Comparison of ENCODE assay signal across 1 cellular context in the genomic region with DNA sequence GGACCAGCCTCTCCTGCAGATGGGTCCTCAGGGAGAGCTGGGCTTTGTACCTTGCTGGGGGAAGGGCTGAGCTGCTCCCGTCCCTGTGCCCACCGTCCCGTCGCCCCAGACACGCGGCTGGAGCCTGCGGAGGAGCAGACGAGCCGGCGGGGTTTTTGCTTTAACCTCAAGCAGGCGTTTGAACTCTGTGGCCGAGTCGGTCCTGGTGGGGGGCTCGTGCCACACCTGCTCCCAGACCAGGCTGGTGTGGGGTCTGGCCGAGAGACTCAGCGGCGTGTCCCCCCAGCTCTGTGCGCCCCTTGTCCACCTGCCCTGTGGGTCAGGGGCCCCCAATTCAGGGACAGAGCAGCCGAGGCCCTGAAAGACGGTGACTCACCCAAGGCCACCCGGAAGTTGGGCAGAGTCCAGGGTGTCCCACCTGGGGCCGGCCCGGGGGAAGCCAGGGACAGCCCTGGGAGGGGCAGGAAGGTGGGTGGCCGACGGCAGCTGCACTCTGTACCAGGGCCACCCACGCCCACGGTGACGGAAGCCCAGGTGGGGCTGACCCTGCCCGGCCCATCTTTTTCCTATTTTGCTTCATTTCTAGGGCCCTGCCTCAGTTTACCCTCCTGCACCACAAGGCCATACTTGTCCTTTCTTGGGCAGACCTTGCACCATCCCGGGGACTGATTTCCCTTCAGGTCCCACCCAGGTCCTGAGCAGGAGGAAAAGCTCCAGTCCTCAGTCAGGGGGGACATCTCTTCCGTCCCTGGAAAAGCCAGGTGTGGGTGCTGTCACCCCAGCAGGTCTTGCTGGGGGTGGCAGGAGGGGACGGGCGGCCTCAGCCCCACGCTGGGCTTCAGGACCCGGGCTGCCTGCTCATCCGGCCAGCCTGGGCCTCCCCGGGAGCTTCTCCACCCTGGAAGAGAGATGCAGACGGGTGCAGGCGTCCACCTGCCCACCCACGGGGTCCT.
A peak's percentile ranks its signal among the peaks of the same experiment; 100 is the strongest.
TF ChIP-seq lines count a peak whose summit lies in the region.

No MANE protein-coding gene starts in this region.

TF ChIP-seq in HepG2, 621 proteins besides CTCF, POLR2A, EP300 and RAD21 (continued from another document and continues in another):
- TF ChIP-seq, protein P1, sequence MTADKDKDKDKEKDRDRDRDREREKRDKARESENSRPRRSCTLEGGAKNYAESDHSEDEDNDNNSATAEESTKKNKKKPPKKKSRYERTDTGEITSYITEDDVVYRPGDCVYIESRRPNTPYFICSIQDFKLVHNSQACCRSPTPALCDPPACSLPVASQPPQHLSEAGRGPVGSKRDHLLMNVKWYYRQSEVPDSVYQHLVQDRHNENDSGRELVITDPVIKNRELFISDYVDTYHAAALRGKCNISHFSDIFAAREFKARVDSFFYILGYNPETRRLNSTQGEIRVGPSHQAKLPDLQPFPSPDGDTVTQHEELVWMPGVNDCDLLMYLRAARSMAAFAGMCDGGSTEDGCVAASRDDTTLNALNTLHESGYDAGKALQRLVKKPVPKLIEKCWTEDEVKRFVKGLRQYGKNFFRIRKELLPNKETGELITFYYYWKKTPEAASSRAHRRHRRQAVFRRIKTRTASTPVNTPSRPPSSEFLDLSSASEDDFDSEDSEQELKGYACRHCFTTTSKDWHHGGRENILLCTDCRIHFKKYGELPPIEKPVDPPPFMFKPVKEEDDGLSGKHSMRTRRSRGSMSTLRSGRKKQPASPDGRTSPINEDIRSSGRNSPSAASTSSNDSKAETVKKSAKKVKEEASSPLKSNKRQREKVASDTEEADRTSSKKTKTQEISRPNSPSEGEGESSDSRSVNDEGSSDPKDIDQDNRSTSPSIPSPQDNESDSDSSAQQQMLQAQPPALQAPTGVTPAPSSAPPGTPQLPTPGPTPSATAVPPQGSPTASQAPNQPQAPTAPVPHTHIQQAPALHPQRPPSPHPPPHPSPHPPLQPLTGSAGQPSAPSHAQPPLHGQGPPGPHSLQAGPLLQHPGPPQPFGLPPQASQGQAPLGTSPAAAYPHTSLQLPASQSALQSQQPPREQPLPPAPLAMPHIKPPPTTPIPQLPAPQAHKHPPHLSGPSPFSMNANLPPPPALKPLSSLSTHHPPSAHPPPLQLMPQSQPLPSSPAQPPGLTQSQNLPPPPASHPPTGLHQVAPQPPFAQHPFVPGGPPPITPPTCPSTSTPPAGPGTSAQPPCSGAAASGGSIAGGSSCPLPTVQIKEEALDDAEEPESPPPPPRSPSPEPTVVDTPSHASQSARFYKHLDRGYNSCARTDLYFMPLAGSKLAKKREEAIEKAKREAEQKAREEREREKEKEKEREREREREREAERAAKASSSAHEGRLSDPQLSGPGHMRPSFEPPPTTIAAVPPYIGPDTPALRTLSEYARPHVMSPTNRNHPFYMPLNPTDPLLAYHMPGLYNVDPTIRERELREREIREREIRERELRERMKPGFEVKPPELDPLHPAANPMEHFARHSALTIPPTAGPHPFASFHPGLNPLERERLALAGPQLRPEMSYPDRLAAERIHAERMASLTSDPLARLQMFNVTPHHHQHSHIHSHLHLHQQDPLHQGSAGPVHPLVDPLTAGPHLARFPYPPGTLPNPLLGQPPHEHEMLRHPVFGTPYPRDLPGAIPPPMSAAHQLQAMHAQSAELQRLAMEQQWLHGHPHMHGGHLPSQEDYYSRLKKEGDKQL (CRISPR knock-in tag; IDR thresholded peaks at IDR 0.05; ENCODE audit: low read depth) = peak; percentile 65
- TF ChIP-seq RFX3 (CRISPR knock-in tag; IDR thresholded peaks at IDR 0.05) (no peak), ZBTB7B (CRISPR knock-in tag; IDR thresholded peaks at IDR 0.05) (peak; percentile 100), CAMTA2 (CRISPR knock-in tag; IDR thresholded peaks at IDR 0.05; ENCODE audit: borderline replicate concordance) (0 out of 2 replicates have a peak, but pooled peaks have one; percentile 20), ZC3H4 (CRISPR knock-in tag; IDR thresholded peaks at IDR 0.05; ENCODE audit: borderline replicate concordance) (no peak), ZNF263 (CRISPR knock-in tag; IDR thresholded peaks at IDR 0.05) (peak; percentile 63), IRF2 (CRISPR knock-in tag; IDR thresholded peaks at IDR 0.05) (peak; percentile 86), NR2F6 (IDR thresholded peaks at IDR 0.05) (peak; percentile 83), NR2F6 (CRISPR knock-in tag; IDR thresholded peaks at IDR 0.05) (peak; percentile 92), ZMAT3 (CRISPR knock-in tag; conservative IDR thresholded peaks at IDR 0.05) (peak; percentile 85; the same call in 1 of the 2 replicates), REPIN1 (CRISPR knock-in tag; IDR thresholded peaks at IDR 0.05; ENCODE audit: borderline replicate concordance, low read depth) (peak; percentile 73), ZNF501 (CRISPR knock-in tag; IDR thresholded peaks at IDR 0.05) (peak; percentile 86), KDM5B (CRISPR knock-in tag; IDR thresholded peaks at IDR 0.05; ENCODE audit: borderline replicate concordance) (peak; percentile 60; the same call in 1 of the 2 replicates), SNAI1 (CRISPR knock-in tag; IDR thresholded peaks at IDR 0.05; ENCODE audit: borderline replicate concordance) (0 out of 2 replicates have a peak, but pooled peaks have one; percentile 74), POLR2AphosphoS5 (IDR thresholded peaks at IDR 0.05; ENCODE audit: low read depth, low read length) (peak; percentile 56), ZNF383 (CRISPR knock-in tag; IDR thresholded peaks at IDR 0.05; ENCODE audit: borderline replicate concordance) (0 out of 2 replicates have a peak, but pooled peaks have one; percentile 21), RBM39 (IDR thresholded peaks at IDR 0.05; ENCODE audit: low read depth, low read length, poor library complexity, severe bottlenecking) (peak; percentile 48), ZZZ3 (CRISPR knock-in tag; IDR thresholded peaks at IDR 0.05; ENCODE audit: borderline replicate concordance) (peak; percentile 68; the same call in 1 of the 2 replicates), ZNF33B (CRISPR knock-in tag; IDR thresholded peaks at IDR 0.05) (no peak), KLF6 (CRISPR knock-in tag; IDR thresholded peaks at IDR 0.05) (peak; percentile 76; the same call in 1 of the 2 replicates), CBFB (CRISPR knock-in tag; IDR thresholded peaks at IDR 0.05) (peak; percentile 45; the same call in 1 of the 2 replicates), NR2F1 (CRISPR knock-in tag; IDR thresholded peaks at IDR 0.05) (peak; percentile 59 to 76), ZNF768 (CRISPR knock-in tag; IDR thresholded peaks at IDR 0.05) (no peak; the same call in 1 of the 2 replicates), SMYD3 (CRISPR knock-in tag; IDR thresholded peaks at IDR 0.05) (0 out of 2 replicates have a peak, but pooled peaks have one; percentile 46)
- TF ChIP-seq, protein P2, sequence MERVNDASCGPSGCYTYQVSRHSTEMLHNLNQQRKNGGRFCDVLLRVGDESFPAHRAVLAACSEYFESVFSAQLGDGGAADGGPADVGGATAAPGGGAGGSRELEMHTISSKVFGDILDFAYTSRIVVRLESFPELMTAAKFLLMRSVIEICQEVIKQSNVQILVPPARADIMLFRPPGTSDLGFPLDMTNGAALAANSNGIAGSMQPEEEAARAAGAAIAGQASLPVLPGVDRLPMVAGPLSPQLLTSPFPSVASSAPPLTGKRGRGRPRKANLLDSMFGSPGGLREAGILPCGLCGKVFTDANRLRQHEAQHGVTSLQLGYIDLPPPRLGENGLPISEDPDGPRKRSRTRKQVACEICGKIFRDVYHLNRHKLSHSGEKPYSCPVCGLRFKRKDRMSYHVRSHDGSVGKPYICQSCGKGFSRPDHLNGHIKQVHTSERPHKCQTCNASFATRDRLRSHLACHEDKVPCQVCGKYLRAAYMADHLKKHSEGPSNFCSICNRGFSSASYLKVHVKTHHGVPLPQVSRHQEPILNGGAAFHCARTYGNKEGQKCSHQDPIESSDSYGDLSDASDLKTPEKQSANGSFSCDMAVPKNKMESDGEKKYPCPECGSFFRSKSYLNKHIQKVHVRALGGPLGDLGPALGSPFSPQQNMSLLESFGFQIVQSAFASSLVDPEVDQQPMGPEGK (CRISPR knock-in tag; IDR thresholded peaks at IDR 0.05) = peak; percentile 98
- TF ChIP-seq, protein P3, sequence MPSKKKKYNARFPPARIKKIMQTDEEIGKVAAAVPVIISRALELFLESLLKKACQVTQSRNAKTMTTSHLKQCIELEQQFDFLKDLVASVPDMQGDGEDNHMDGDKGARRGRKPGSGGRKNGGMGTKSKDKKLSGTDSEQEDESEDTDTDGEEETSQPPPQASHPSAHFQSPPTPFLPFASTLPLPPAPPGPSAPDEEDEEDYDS (CRISPR knock-in tag; IDR thresholded peaks at IDR 0.05) = peak; percentile 72; the same call in 1 of the 2 replicates
- TF ChIP-seq, protein P4, sequence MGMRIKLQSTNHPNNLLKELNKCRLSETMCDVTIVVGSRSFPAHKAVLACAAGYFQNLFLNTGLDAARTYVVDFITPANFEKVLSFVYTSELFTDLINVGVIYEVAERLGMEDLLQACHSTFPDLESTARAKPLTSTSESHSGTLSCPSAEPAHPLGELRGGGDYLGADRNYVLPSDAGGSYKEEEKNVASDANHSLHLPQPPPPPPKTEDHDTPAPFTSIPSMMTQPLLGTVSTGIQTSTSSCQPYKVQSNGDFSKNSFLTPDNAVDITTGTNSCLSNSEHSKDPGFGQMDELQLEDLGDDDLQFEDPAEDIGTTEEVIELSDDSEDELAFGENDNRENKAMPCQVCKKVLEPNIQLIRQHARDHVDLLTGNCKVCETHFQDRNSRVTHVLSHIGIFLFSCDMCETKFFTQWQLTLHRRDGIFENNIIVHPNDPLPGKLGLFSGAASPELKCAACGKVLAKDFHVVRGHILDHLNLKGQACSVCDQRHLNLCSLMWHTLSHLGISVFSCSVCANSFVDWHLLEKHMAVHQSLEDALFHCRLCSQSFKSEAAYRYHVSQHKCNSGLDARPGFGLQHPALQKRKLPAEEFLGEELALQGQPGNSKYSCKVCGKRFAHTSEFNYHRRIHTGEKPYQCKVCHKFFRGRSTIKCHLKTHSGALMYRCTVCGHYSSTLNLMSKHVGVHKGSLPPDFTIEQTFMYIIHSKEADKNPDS (CRISPR knock-in tag; IDR thresholded peaks at IDR 0.05) = peak; percentile 36; the same call in 1 of the 2 replicates
- TF ChIP-seq, protein P5, sequence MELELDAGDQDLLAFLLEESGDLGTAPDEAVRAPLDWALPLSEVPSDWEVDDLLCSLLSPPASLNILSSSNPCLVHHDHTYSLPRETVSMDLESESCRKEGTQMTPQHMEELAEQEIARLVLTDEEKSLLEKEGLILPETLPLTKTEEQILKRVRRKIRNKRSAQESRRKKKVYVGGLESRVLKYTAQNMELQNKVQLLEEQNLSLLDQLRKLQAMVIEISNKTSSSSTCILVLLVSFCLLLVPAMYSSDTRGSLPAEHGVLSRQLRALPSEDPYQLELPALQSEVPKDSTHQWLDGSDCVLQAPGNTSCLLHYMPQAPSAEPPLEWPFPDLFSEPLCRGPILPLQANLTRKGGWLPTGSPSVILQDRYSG (CRISPR knock-in tag; IDR thresholded peaks at IDR 0.05) = 0 out of 2 replicates have a peak, but pooled peaks have one; percentile 41
- TF ChIP-seq, protein P6, sequence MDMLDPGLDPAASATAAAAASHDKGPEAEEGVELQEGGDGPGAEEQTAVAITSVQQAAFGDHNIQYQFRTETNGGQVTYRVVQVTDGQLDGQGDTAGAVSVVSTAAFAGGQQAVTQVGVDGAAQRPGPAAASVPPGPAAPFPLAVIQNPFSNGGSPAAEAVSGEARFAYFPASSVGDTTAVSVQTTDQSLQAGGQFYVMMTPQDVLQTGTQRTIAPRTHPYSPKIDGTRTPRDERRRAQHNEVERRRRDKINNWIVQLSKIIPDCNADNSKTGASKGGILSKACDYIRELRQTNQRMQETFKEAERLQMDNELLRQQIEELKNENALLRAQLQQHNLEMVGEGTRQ (IDR thresholded peaks at IDR 0.05; ENCODE audit: low read depth, low read length) = no peak
- TF ChIP-seq, protein P6 (CRISPR knock-in tag; IDR thresholded peaks at IDR 0.05; ENCODE audit: borderline replicate concordance) = no peak
- TF ChIP-seq, protein P7, sequence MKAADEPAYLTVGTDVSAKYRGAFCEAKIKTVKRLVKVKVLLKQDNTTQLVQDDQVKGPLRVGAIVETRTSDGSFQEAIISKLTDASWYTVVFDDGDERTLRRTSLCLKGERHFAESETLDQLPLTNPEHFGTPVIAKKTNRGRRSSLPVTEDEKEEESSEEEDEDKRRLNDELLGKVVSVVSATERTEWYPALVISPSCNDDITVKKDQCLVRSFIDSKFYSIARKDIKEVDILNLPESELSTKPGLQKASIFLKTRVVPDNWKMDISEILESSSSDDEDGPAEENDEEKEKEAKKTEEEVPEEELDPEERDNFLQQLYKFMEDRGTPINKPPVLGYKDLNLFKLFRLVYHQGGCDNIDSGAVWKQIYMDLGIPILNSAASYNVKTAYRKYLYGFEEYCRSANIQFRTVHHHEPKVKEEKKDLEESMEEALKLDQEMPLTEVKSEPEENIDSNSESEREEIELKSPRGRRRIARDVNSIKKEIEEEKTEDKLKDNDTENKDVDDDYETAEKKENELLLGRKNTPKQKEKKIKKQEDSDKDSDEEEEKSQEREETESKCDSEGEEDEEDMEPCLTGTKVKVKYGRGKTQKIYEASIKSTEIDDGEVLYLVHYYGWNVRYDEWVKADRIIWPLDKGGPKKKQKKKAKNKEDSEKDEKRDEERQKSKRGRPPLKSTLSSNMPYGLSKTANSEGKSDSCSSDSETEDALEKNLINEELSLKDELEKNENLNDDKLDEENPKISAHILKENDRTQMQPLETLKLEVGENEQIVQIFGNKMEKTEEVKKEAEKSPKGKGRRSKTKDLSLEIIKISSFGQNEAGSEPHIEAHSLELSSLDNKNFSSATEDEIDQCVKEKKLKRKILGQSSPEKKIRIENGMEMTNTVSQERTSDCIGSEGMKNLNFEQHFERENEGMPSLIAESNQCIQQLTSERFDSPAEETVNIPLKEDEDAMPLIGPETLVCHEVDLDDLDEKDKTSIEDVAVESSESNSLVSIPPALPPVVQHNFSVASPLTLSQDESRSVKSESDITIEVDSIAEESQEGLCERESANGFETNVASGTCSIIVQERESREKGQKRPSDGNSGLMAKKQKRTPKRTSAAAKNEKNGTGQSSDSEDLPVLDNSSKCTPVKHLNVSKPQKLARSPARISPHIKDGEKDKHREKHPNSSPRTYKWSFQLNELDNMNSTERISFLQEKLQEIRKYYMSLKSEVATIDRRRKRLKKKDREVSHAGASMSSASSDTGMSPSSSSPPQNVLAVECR (CRISPR knock-in tag; IDR thresholded peaks at IDR 0.05; ENCODE audit: borderline replicate concordance) = peak; percentile 80; the same call in 1 of the 2 replicates
- TF ChIP-seq, protein P8, sequence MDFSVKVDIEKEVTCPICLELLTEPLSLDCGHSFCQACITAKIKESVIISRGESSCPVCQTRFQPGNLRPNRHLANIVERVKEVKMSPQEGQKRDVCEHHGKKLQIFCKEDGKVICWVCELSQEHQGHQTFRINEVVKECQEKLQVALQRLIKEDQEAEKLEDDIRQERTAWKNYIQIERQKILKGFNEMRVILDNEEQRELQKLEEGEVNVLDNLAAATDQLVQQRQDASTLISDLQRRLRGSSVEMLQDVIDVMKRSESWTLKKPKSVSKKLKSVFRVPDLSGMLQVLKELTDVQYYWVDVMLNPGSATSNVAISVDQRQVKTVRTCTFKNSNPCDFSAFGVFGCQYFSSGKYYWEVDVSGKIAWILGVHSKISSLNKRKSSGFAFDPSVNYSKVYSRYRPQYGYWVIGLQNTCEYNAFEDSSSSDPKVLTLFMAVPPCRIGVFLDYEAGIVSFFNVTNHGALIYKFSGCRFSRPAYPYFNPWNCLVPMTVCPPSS (IDR thresholded peaks at IDR 0.05) = no peak
